In genomic region chr11:126716456-126717083, GRCh38 we compare ENCODE assay signal across 10 cellular contexts.
DNase-seq lines count a peak whose midpoint lies in the region; ATAC-seq, FAIRE-seq and TF ChIP-seq lines count a peak whose summit lies in the region.
"Had no signal": no experiment of that assay in that cellular context is flagged by ENCODE, and none has a peak within 500 bp of the region (broad histone marks: within the 10 kb centered on the region; RNA-seq: fewer than 3 reads in every experiment).

No MANE protein-coding gene starts in this region.

- intact Hi-C loops in K562 (cut with micrococcal nuclease) = loop anchor here (1.0 to 5.0 kb wide), 4 partner anchors 251 to 409 kb away; no protein-coding TSS in a partner anchor
- intact Hi-C loops in transverse colon (cut with DNase I; ENCODE audit: low total_unique reads) = loop anchor here (10.0 kb wide), 1 partner anchor 268 kb away; no protein-coding TSS in a partner anchor

- H3K4me1 ChIP-seq in DND-41 (ENCODE audit: insufficient read depth, low read length) = no peaks in the 10 kb centered on the region
- peaks cover 7% of the 10 kb centered on the region; the same call in 1 of the 2 replicates for H3K4me1 ChIP-seq in GM23338 (ENCODE audit: insufficient read depth)
- H3K4me1 ChIP-seq in K562 (replicated peaks in 1 of 2; ENCODE audit: control insufficient read depth in 2 of 2, insufficient read depth in 2 of 2, low read length in 2 of 2) = peaks cover 0 to 7% of the 10 kb centered on the region in 2 experiments; a peak in 2 of 5 replicates
- H3K4me1 ChIP-seq in transverse colon = no peaks in the 10 kb centered on the region

- POLR2A ChIA-PET in K562 (lab: Yijun Ruan, JAX) = no interaction called here

- TF ChIP-seq CTCF in DND-41 (IDR thresholded peaks at IDR 0.05; ENCODE audit: borderline replicate concordance, extremely low read depth, low read length, poor library complexity, severe bottlenecking) (peak; percentile 82), GM23338 (conservative IDR thresholded peaks at IDR 0.05; ENCODE audit: low read depth in 2 of 2) (peak; percentile 78 to 87), K562 (IDR thresholded peaks at IDR 0.05 in 2 of 3, conservative IDR thresholded peaks at IDR 0.05 in 1 of 3; ENCODE audit: insufficient read depth in 2 of 3, low read depth in 1 of 3, low read length in 3 of 3) (peak; percentile 61 to 74 (median 62)), transverse colon (IDR thresholded peaks at IDR 0.05) (peak; percentile 34 to 58 (median 52))

- H3K9me3 ChIP-seq in DND-41 (ENCODE audit: insufficient read depth, low read length, severe bottlenecking) (no peaks in the 10 kb centered on the region), K562 (replicated peaks; ENCODE audit: control insufficient read depth, insufficient read depth, low read depth, low read length) (no peaks in the 10 kb centered on the region), transverse colon (no peaks in the 10 kb centered on the region)
- H3K9me3 ChIP-seq: neutrophil had no signal

- H3K27ac ChIP-seq in DND-41 (ENCODE audit: low read length) = no peak overlapping the region
- no peak overlapping the region for H3K27ac ChIP-seq in GM23338 (ENCODE audit: low read depth)
- H3K27ac ChIP-seq in K562 (ENCODE audit: extremely low read depth, low read depth, low read length) = no peak overlapping the region
- no peak overlapping the region for H3K27ac ChIP-seq in transverse colon
- H3K27ac ChIP-seq: neutrophil had no signal

- TF ChIP-seq POLR2A in K562 (conservative IDR thresholded peaks at IDR 0.05) = no peak
- TF ChIP-seq POLR2A in transverse colon (IDR thresholded peaks at IDR 0.05) = no peak

- no peaks in the 10 kb centered on the region; the same call in 2 of the 3 replicates for H3K36me3 Mint-ChIP-seq in GM23338 (ENCODE audit: low read depth)

- H3K4me3 Mint-ChIP-seq in GM23338 = no peak overlapping the region
- H3K4me3 Mint-ChIP-seq: T-helper 1 cell treated with Interleukin-12 subunit alpha and Interleukin-12 subunit beta and Interleukin-4 antibody, amounts not matched to agents 30 μg/mL and 1 μg/mL, for 36 hours had no signal

- 0 out of 2 replicates have a peak, but pooled peaks cover 7% of the 10 kb centered on the region for H3K9me2 ChIP-seq in GM23338 (ENCODE audit: insufficient read depth)

- H3K27ac Mint-ChIP-seq in GM23338 = no peak overlapping the region
- H3K27ac Mint-ChIP-seq: T-helper 1 cell treated with Interleukin-12 subunit alpha and Interleukin-12 subunit beta and Interleukin-4 antibody, amounts not matched to agents 30 μg/mL and 1 μg/mL, for 36 hours had no signal

- 4% methylated on average over 4 of the region's 4 CpGs for WGBS in K562 (ENCODE audit: insufficient coverage, low coverage, missing lambda C conversion rate)
- 53 to 63% methylated on average over 4 of the region's 4 CpGs for WGBS in transverse colon (ENCODE audit: low coverage in 1 of 2), 2 donors

- H3K4me3 ChIP-seq in DND-41 (ENCODE audit: low read depth in 1 of 2, low read length in 2 of 2) = no peak overlapping the region
- H3K4me3 ChIP-seq in GM23338 = no peak overlapping the region
- H3K4me3 ChIP-seq in K562 = no peak overlapping the region
- H3K4me3 ChIP-seq in transverse colon = no peak overlapping the region

- peaks cover 23% of the 10 kb centered on the region for H3K4me1 Mint-ChIP-seq in GM23338

- in situ Hi-C loops in K562 (cut with MboI) (loop anchor here (25.0 kb wide), 1 partner anchor 271 kb away; no protein-coding TSS in a partner anchor), transverse colon (cut with MboI; ENCODE audit: low pct_ligation_motif_present in 1 of 4, low pct_unique_long_range_greater_than_20kb in 1 of 4, low sequenced_read_pairs in 3 of 4) (loop anchor here (5.0 to 25.0 kb wide), 3 partner anchors 271 to 278 kb away; no protein-coding TSS in a partner anchor)

- H3K9ac ChIP-seq in DND-41 (ENCODE audit: low read depth, low read length) = no peak overlapping the region
- no peak overlapping the region for H3K9ac ChIP-seq in K562 (ENCODE audit: insufficient read depth in 1 of 2, low read depth in 2 of 2, low read length in 2 of 2)

- ATAC-seq in DND-41 (ENCODE audit: insufficient read depth, low read depth) (peak; percentile 72), GM23338 (peak; percentile 85), K562 (peak; percentile 82), left lobe of liver (peak; percentile 88)

- H3K9me1 ChIP-seq in K562 (ENCODE audit: control insufficient read depth, insufficient read depth, low read length) = no peaks in the 10 kb centered on the region

- H3F3A ChIP-seq in GM23338 (replicated peaks; ENCODE audit: low read depth) = no peaks in the 10 kb centered on the region

- H3K27me3 Mint-ChIP-seq in GM23338 (ENCODE audit: insufficient read depth, low read depth, poor library complexity) = peaks cover 6% of the 10 kb centered on the region

- peak; percentile 65 for DNase-seq in DND-41
- peak; percentile 77 for DNase-seq in GM23338 (ENCODE audit: low spot score)
- DNase-seq in NCI-H526 treated with DMSO at 0.1 percent for 48 hours (lab: John Stamatoyannopoulos, UW) = peak; percentile 70
- peak; percentile 46 to 56 (median 50) for DNase-seq in K562 (ENCODE audit: extremely low read depth in 1 of 4, low spot score in 3 of 4)
- DNase-seq in left lobe of liver (ENCODE audit: low spot score) = peak; percentile 58
- DNase-seq in transverse colon = peak; percentile 55
- no peak for DNase-seq in COR-L47 (lab: John Stamatoyannopoulos, UW)
- no peak for DNase-seq in NK-92 treated with Interleukin-12 subunit alpha and Interleukin-12 subunit beta, amount 100 ng/mL, for 24 hours (lab: John Stamatoyannopoulos, UW)

- H3K36me3 ChIP-seq in DND-41 (ENCODE audit: insufficient read depth, low read length) = no peaks in the 10 kb centered on the region
- H3K36me3 ChIP-seq in GM23338 (ENCODE audit: insufficient read depth) = no peaks in the 10 kb centered on the region
- no peaks in the 10 kb centered on the region for H3K36me3 ChIP-seq in K562 (ENCODE audit: control insufficient read depth, insufficient read depth, low read length)
- H3K36me3 ChIP-seq in transverse colon = no peaks in the 10 kb centered on the region
- H3K36me3 ChIP-seq: neutrophil had no signal

- H4K20me1 ChIP-seq in DND-41 (ENCODE audit: insufficient read depth, low read length) (no peaks in the 10 kb centered on the region), GM23338 (replicated peaks; ENCODE audit: insufficient read depth) (no peaks in the 10 kb centered on the region), K562 (replicated peaks; ENCODE audit: control insufficient read depth, insufficient read depth, low read length) (no peaks in the 10 kb centered on the region; the same call in 1 of the 2 replicates)

- no peak overlapping the region for H3K4me2 ChIP-seq in DND-41 (ENCODE audit: insufficient read depth, low read length)
- H3K4me2 ChIP-seq in GM23338 = no peak overlapping the region
- H3K4me2 ChIP-seq in K562 (ENCODE audit: insufficient read depth, low read length) = no peak overlapping the region

- H3K27me3 ChIP-seq in DND-41 (ENCODE audit: insufficient read depth, low read length, poor library complexity) = peaks cover 5% of the 10 kb centered on the region
- H3K27me3 ChIP-seq in GM23338 (ENCODE audit: insufficient read depth) = no peaks in the 10 kb centered on the region
- peaks cover 0 to 25% of the 10 kb centered on the region in 2 experiments; a peak in 2 of 5 replicates for H3K27me3 ChIP-seq in K562 (ENCODE audit: control insufficient read depth in 2 of 2, insufficient read depth in 2 of 2, low read length in 2 of 2)
- H3K27me3 ChIP-seq in transverse colon = peaks cover 9% of the 10 kb centered on the region

- peak; percentile 23 for FAIRE-seq in K562 (lab: Jason Lieb, UNC)

- H2AFZ ChIP-seq in DND-41 (ENCODE audit: low read depth, low read length) (no peak overlapping the region), GM23338 (no peak overlapping the region), K562 (ENCODE audit: low read depth, low read length) (no peak overlapping the region)

- CTCF ChIA-PET in K562 (lab: Yijun Ruan, JAX; ENCODE audit: low intra/inter-chr PET ratio) = interaction anchor here (0.6 kb wide), 1 partner anchor 274 kb away, joined by 3 read pairs; no protein-coding TSS in a partner anchor

- H3K79me2 ChIP-seq in DND-41 (ENCODE audit: insufficient read depth, low read length) = no peaks in the 10 kb centered on the region
- H3K79me2 ChIP-seq in GM23338 (replicated peaks; ENCODE audit: insufficient read depth) = no peaks in the 10 kb centered on the region
- no peaks in the 10 kb centered on the region for H3K79me2 ChIP-seq in K562 (ENCODE audit: control insufficient read depth, insufficient read depth, low read length)

- no TSS peak for BruUV-seq in K562 (replicated peaks; lab: Mats Ljungman, UMichigan)

- H3K9me3 Mint-ChIP-seq in GM23338 = no peaks in the 10 kb centered on the region
- H3K9me3 Mint-ChIP-seq: T-helper 1 cell treated with Interleukin-12 subunit alpha and Interleukin-12 subunit beta and Interleukin-4 antibody, amounts not matched to agents 30 μg/mL and 1 μg/mL, for 36 hours had no signal

- TF ChIP-seq RAD21 in K562 (CRISPR knock-in tag; conservative IDR thresholded peaks at IDR 0.05 in 1 of 2, IDR thresholded peaks at IDR 0.05 in 1 of 2) = peak; percentile 31 to 65; a peak in 3 of 4 replicates

- TF ChIP-seq EP300 in K562 (IDR thresholded peaks at IDR 0.05; ENCODE audit: low read length) (no peak), transverse colon (IDR thresholded peaks at IDR 0.05; ENCODE audit: low read depth) (no peak)

TF ChIP-seq in GM23338, 12 proteins besides CTCF, POLR2A, EP300 and RAD21 (continues in another document):
- no peak for TF ChIP-seq ZNF331 (CRISPR knock-in tag; IDR thresholded peaks at IDR 0.05; ENCODE audit: low read depth)
- no peak for TF ChIP-seq POLR2AphosphoS5 (IDR thresholded peaks at IDR 0.05; ENCODE audit: low read depth)
- no peak for TF ChIP-seq EZH2 (IDR thresholded peaks at IDR 0.05; ENCODE audit: low read depth, unreplicated experiment)
- no peak for TF ChIP-seq JUNB (IDR thresholded peaks at IDR 0.05; ENCODE audit: unreplicated experiment)
- no peak for TF ChIP-seq EZH2phosphoT487 (IDR thresholded peaks at IDR 0.05; ENCODE audit: unreplicated experiment)
- no peak for TF ChIP-seq CREB1 (CRISPR knock-in tag; IDR thresholded peaks at IDR 0.05; ENCODE audit: low read depth)
- TF ChIP-seq NANOG (IDR thresholded peaks at IDR 0.05; ENCODE audit: borderline replicate concordance) = no peak

TF ChIP-seq in K562, 482 proteins besides CTCF, POLR2A, EP300 and RAD21 (continues in another document):
- TF ChIP-seq MYNN (IDR thresholded peaks at IDR 0.05) (no peak), MYNN (CRISPR knock-in tag; IDR thresholded peaks at IDR 0.05) (no peak), MTA2 (IDR thresholded peaks at IDR 0.05; ENCODE audit: low read depth) (no peak), FUS (optimal IDR thresholded peaks at IDR 0.05; ENCODE audit: low read depth, low read length) (no peak), SAP30 (IDR thresholded peaks at IDR 0.05; ENCODE audit: borderline replicate concordance, insufficient read depth, low read depth, low read length, poor library complexity, severe bottlenecking) (no peak)

Comparison
In these comparisons a context has a peak if more than half of its experiments do, and no peak if none do; other contexts are left out.
1. DNase-seq: peak in DND-41 (single experiment), GM23338 (single experiment), NCI-H526 treated with DMSO at 0.1 percent for 48 hours (single experiment), K562 (4 of 4), left lobe of liver (single experiment) and transverse colon (single experiment); none in COR-L47 (single experiment) and NK-92 treated with Interleukin-12 subunit alpha and Interleukin-12 subunit beta, amount 100 ng/mL, for 24 hours (single experiment).
2. Peak in every context shown above with its lines, with median percentiles within 50 percentile points of each other: ATAC-seq and CTCF ChIP-seq.